13 cellular contexts compared by ENCODE assay signal in genomic region chr3:9795212-9795611, GRCh38. TPM values are rescaled to one million over a fixed set of nuclear protein-coding genes. Genes with fewer than 3 reads are reported as not detected.
DNase-seq lines count a peak whose midpoint lies in the region; ATAC-seq lines count a peak whose summit lies in the region.
"Had no signal": no experiment of that assay in that cellular context is flagged by ENCODE, and none has a peak within 500 bp of the region (broad histone marks: within the 10 kb centered on the region; RNA-seq: fewer than 3 reads in every experiment).

No MANE protein-coding gene starts in this region.

- peak overlapping the region; percentile 9; the same call in 1 of the 2 replicates for H3K9ac ChIP-seq in GM23248

- ATAC-seq in naive B cell (ENCODE audit: low read depth in 2 of 2) = peak; percentile 63 to 65

- in situ Hi-C loops in GM23248 (cut with MboI) = no loop called here

- no peaks in the 10 kb centered on the region for H3K27me3 Mint-ChIP-seq in CD4-positive, alpha-beta memory T cell
- no peaks in the 10 kb centered on the region for H3K27me3 Mint-ChIP-seq in activated CD4-positive, alpha-beta memory T cell treated with anti-CD3 and anti-CD28 coated beads for 36 hours
- H3K27me3 Mint-ChIP-seq in naive B cell = no peaks in the 10 kb centered on the region

- CTCF ChIA-PET in CD4-positive, alpha-beta memory T cell (lab: Charles Lee; ENCODE audit: partially characterized antibody) = interaction anchor here (1.5 kb wide), 2 partner anchors 9 to 13 kb away, joined by 5 to 6 read pairs; no protein-coding TSS in a partner anchor
- CTCF ChIA-PET in activated CD4-positive, alpha-beta memory T cell treated with anti-CD3 and anti-CD28 coated beads for 36 hours (lab: Charles Lee) = no interaction called here

- DNase-seq in CD4-positive, alpha-beta memory T cell = no peak
- DNase-seq in GM23248 = no peak
- DNase-seq in activated CD4-positive, alpha-beta memory T cell treated with anti-CD3 and anti-CD28 coated beads for 36 hours = no peak
- peak; percentile 75 for DNase-seq in naive B cell
- no peak for DNase-seq in cardiac septum (ENCODE audit: low spot score)
- DNase-seq in NCI-H774 (lab: John Stamatoyannopoulos, UW) = no peak
- DNase-seq in middle frontal gyrus (ENCODE audit: extremely low spot score, low spot score) = no peak
- DNase-seq in DMS 273 (lab: John Stamatoyannopoulos, UW; ENCODE audit: unreplicated experiment) = no peak
- DNase-seq: NCI-H1048, NCI-H524, SJCRH30 had no signal

- no peaks in the 10 kb centered on the region for H3K9me3 ChIP-seq in CD4-positive, alpha-beta memory T cell (ENCODE audit: control insufficient read depth in 1 of 2, low read length in 2 of 2)
- H3K9me3 ChIP-seq in GM23248 (ENCODE audit: low read depth) = no peaks in the 10 kb centered on the region
- H3K9me3 ChIP-seq: esophagus muscularis mucosa, SJCRH30 had no signal

- H2AFZ ChIP-seq in GM23248 = no peak overlapping the region

- H3K79me2 ChIP-seq in GM23248 (ENCODE audit: insufficient read depth) = peaks cover 93% of the 10 kb centered on the region

- intact Hi-C loops in CD4-positive, alpha-beta memory T cell (cut with micrococcal nuclease) = no loop called here
- intact Hi-C loops in activated CD4-positive, alpha-beta memory T cell treated with anti-CD3 and anti-CD28 coated beads for 36 hours (cut with micrococcal nuclease) = no loop called here
- intact Hi-C loops in cardiac septum (cut with DNase I) = no loop called here

- H3K27ac Mint-ChIP-seq in CD4-positive, alpha-beta memory T cell = peak overlapping the region in 5 of 7 donors; percentile 53 to 98 (median 83)
- H3K27ac Mint-ChIP-seq in activated CD4-positive, alpha-beta memory T cell treated with anti-CD3 and anti-CD28 coated beads for 36 hours = peak overlapping the region; percentile 68
- peak overlapping the region; percentile 86 to 99 (median 90) for H3K27ac Mint-ChIP-seq in naive B cell

- H3K4me1 ChIP-seq in CD4-positive, alpha-beta memory T cell (ENCODE audit: insufficient read depth, low read length) = peaks cover 58% of the 10 kb centered on the region
- peaks cover 13% of the 10 kb centered on the region for H3K4me1 ChIP-seq in GM23248 (ENCODE audit: insufficient read depth)

- WGBS in GM23248 (ENCODE audit: low coverage in 1 of 2, low lambda C conversion rate in 2 of 2, missing lambda C conversion rate in 2 of 2), 2 experiments = 94 to 100% methylated on average over 5 of the region's 5 CpGs

- peaks cover 18% of the 10 kb centered on the region for H3F3A ChIP-seq in GM23248 (ENCODE audit: insufficient read depth)

- H3K4me2 ChIP-seq in GM23248 (ENCODE audit: unreplicated experiment) = no peak overlapping the region

- peaks cover 28% of the 10 kb centered on the region for H3K36me3 ChIP-seq in CD4-positive, alpha-beta memory T cell (ENCODE audit: insufficient read depth, low read length)
- H3K36me3 ChIP-seq in GM23248 (ENCODE audit: low read depth) = peaks cover 30% of the 10 kb centered on the region

- peaks cover 38 to 74% (median 54%) of the 10 kb centered on the region in 4 donors for H3K4me1 Mint-ChIP-seq in CD4-positive, alpha-beta memory T cell
- peaks cover 49% of the 10 kb centered on the region for H3K4me1 Mint-ChIP-seq in activated CD4-positive, alpha-beta memory T cell treated with anti-CD3 and anti-CD28 coated beads for 36 hours (ENCODE audit: low read depth)
- H3K4me1 Mint-ChIP-seq in naive B cell = peaks cover 50 to 71% (median 52%) of the 10 kb centered on the region in 3 donors

- peak overlapping the region; percentile 1 to 96 (median 67) for H3K4me3 Mint-ChIP-seq in CD4-positive, alpha-beta memory T cell
- H3K4me3 Mint-ChIP-seq in activated CD4-positive, alpha-beta memory T cell treated with anti-CD3 and anti-CD28 coated beads for 36 hours = peak overlapping the region; percentile 48
- H3K4me3 Mint-ChIP-seq in naive B cell = peak overlapping the region; percentile 77 to 100 (median 95)

- H3K27me3 ChIP-seq in CD4-positive, alpha-beta memory T cell (ENCODE audit: insufficient read depth, low read length) = no peaks in the 10 kb centered on the region
- no peaks in the 10 kb centered on the region for H3K27me3 ChIP-seq in GM23248 (replicated peaks; ENCODE audit: insufficient read depth)
- H3K27me3 ChIP-seq: esophagus muscularis mucosa, SJCRH30 had no signal

- H3K36me3 Mint-ChIP-seq in CD4-positive, alpha-beta memory T cell = peaks cover 35 to 66% of the 10 kb centered on the region in 2 donors
- peaks cover 60% of the 10 kb centered on the region for H3K36me3 Mint-ChIP-seq in activated CD4-positive, alpha-beta memory T cell treated with anti-CD3 and anti-CD28 coated beads for 36 hours
- H3K36me3 Mint-ChIP-seq in naive B cell = peaks cover 12 to 13% of the 10 kb centered on the region in 2 donors

- no peak overlapping the region for H3K4me3 ChIP-seq in CD4-positive, alpha-beta memory T cell (ENCODE audit: low read length in 2 of 2)
- no peak overlapping the region for H3K4me3 ChIP-seq in GM23248
- H3K4me3 ChIP-seq: esophagus muscularis mucosa, SJCRH30, skin epidermis had no signal

- POLR2A ChIA-PET in CD4-positive, alpha-beta memory T cell (lab: Charles Lee; ENCODE audit: partially characterized antibody) = interaction anchor here (0.6 to 3.1 kb wide), 3 partner anchors 9 to 56 kb away, joined by 3 to 29 read pairs (median 3); partner anchors contain the start of gene TTLL3
- POLR2A ChIA-PET in activated CD4-positive, alpha-beta memory T cell treated with anti-CD3 and anti-CD28 coated beads for 36 hours (lab: Charles Lee) = interaction anchor here (0.5 to 0.9 kb wide), 3 partner anchors 15 to 256 kb away, joined by 3 to 4 read pairs (median 4); no protein-coding TSS in a partner anchor

- H3K27ac ChIP-seq in CD4-positive, alpha-beta memory T cell (ENCODE audit: low read depth, low read length) = no peak overlapping the region
- no peak overlapping the region for H3K27ac ChIP-seq in GM23248
- H3K27ac ChIP-seq: esophagus muscularis mucosa, SJCRH30 had no signal

- no peaks in the 10 kb centered on the region for H3K9me2 ChIP-seq in GM23248 (ENCODE audit: insufficient read depth)

- H4K20me1 ChIP-seq in GM23248 (ENCODE audit: insufficient read depth) = no peaks in the 10 kb centered on the region

- H3K9me3 Mint-ChIP-seq in CD4-positive, alpha-beta memory T cell = no peaks in the 10 kb centered on the region
- H3K9me3 Mint-ChIP-seq in activated CD4-positive, alpha-beta memory T cell treated with anti-CD3 and anti-CD28 coated beads for 36 hours = no peaks in the 10 kb centered on the region
- H3K9me3 Mint-ChIP-seq in naive B cell = no peaks in the 10 kb centered on the region

RNA-seq across cellular contexts. Expression of gene ARPC4, which starts 2.3 kb away (rescaled TPM):
- total RNA-seq in CD4-positive, alpha-beta memory T cell = 100 to 1,000 TPM; 164 to 168 TPM
- 100 to 1,000 TPM; 235 to 287 TPM for polyA plus RNA-seq in CD4-positive, alpha-beta memory T cell
- 315 and 325 TPM in 2 replicates for total RNA-seq in GM23248 (2014; rRNA removed; shearing (Covaris generic))
- polyA plus RNA-seq in GM23248 (2016; fragmentation: Nextera tagmentation; extraction: Ambion mirVana) (182 and 190 TPM in 2 replicates), naive B cell (ENCODE audit: low read depth in 6 of 6) (100 to 1,000 TPM; 263 to 316 (median 286) TPM)
- 100 to 1,000 TPM; 237 to 240 TPM for total RNA-seq in activated CD4-positive, alpha-beta memory T cell treated with anti-CD3 and anti-CD28 coated beads for 36 hours
- total RNA-seq in cardiac septum = 79.8 TPM

RNA-seq across cellular contexts. Expression of gene TADA3, which starts 2.9 kb away (rescaled TPM):
- 10 to 100 TPM; 37.6 to 41.4 TPM for total RNA-seq in CD4-positive, alpha-beta memory T cell
- 10 to 100 TPM; 35.3 to 54.6 TPM for polyA plus RNA-seq in CD4-positive, alpha-beta memory T cell
- total RNA-seq in GM23248 (2014; rRNA removed; shearing (Covaris generic)) = 131 and 135 TPM in 2 replicates
- 85.1 and 87.7 TPM in 2 replicates for polyA plus RNA-seq in GM23248 (2016; fragmentation: Nextera tagmentation; extraction: Ambion mirVana)
- 10 to 100 TPM; 86.9 to 92.1 TPM for total RNA-seq in activated CD4-positive, alpha-beta memory T cell treated with anti-CD3 and anti-CD28 coated beads for 36 hours
- 10 to 100 TPM; 39.7 to 67.1 (median 45.6) TPM for polyA plus RNA-seq in naive B cell (ENCODE audit: low read depth in 6 of 6)
- total RNA-seq in cardiac septum = 50.1 TPM

RNA-seq across cellular contexts. Expression of gene TTLL3, which starts 14.8 kb away (rescaled TPM):
- total RNA-seq in CD4-positive, alpha-beta memory T cell = 10 to 100 TPM; 81.4 to 91.7 TPM
- polyA plus RNA-seq in CD4-positive, alpha-beta memory T cell = 1 to 10 TPM; 3.0 to 5.9 TPM
- total RNA-seq in GM23248 (2014; rRNA removed; shearing (Covaris generic)) = 30.3 and 31.1 TPM in 2 replicates
- polyA plus RNA-seq in GM23248 (2016; fragmentation: Nextera tagmentation; extraction: Ambion mirVana) = 20.1 and 26.9 TPM in 2 replicates
- total RNA-seq in activated CD4-positive, alpha-beta memory T cell treated with anti-CD3 and anti-CD28 coated beads for 36 hours = 10 to 100 TPM; 49.6 to 49.7 TPM
- 1 to 10 TPM in 5 of 6 donors, not detected in 1; 2.7 to 7.6 (median 3.4) TPM for polyA plus RNA-seq in naive B cell (ENCODE audit: low read depth in 6 of 6)
- total RNA-seq in cardiac septum = 19.5 TPM

RNA-seq across cellular contexts. Expression of gene CAMK1, which starts 25.5 kb away (rescaled TPM):
- 1 to 10 TPM; 2.1 to 2.6 TPM for total RNA-seq in CD4-positive, alpha-beta memory T cell
- polyA plus RNA-seq in CD4-positive, alpha-beta memory T cell = 1 to 10 TPM; 3.5 to 5.8 TPM
- 26.9 and 30.6 TPM in 2 replicates for total RNA-seq in GM23248 (2014; rRNA removed; shearing (Covaris generic))
- polyA plus RNA-seq in GM23248 (2016; fragmentation: Nextera tagmentation; extraction: Ambion mirVana) = 27.7 and 28.3 TPM in 2 replicates
- 10 to 100 TPM; 48.2 to 51.9 TPM for total RNA-seq in activated CD4-positive, alpha-beta memory T cell treated with anti-CD3 and anti-CD28 coated beads for 36 hours
- 1 to 10 TPM in 3 of 6 donors, under 1 TPM in 2, not detected in 1; 0.26 to 2.3 (median 1.2) TPM for polyA plus RNA-seq in naive B cell (ENCODE audit: low read depth in 6 of 6)
- total RNA-seq in cardiac septum = 10.0 TPM

RNA-seq across cellular contexts. Expression of gene OGG1, which starts 45.5 kb away (rescaled TPM):
- total RNA-seq in CD4-positive, alpha-beta memory T cell = 10 to 100 TPM; 40.4 to 46.9 TPM
- 10 to 100 TPM; 29.2 to 31.5 TPM for polyA plus RNA-seq in CD4-positive, alpha-beta memory T cell
- 18.0 and 36.5 TPM in 2 replicates for total RNA-seq in GM23248 (2014; rRNA removed; shearing (Covaris generic))
- polyA plus RNA-seq in GM23248 (2016; fragmentation: Nextera tagmentation; extraction: Ambion mirVana) = 23.0 and 24.6 TPM in 2 replicates
- 10 to 100 TPM; 35.7 to 36.5 TPM for total RNA-seq in activated CD4-positive, alpha-beta memory T cell treated with anti-CD3 and anti-CD28 coated beads for 36 hours
- polyA plus RNA-seq in naive B cell (ENCODE audit: low read depth in 6 of 6) = 10 to 100 TPM; 23.2 to 35.1 (median 30.1) TPM
- total RNA-seq in cardiac septum = 9.6 TPM
